ENCODE assay signal across 1 cellular context in the genomic region with DNA sequence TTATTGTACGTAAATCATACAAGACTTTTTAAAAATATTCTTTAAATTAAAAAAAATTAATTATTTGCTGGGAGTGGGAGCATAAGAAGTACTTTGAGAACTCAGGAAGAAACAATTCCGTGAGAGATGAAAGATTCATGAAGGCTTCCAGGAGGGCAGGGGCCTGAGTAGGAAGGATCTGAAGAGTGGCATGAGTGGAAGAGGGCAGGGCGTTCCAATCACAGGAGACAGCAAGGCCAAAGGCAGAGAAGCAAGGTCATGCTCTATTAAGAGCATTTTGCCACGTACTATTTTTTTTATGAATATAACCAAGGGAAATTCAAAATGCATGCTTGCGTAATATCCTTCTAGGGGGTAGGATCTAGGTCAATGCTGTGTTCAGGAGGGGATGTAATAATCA.
TF ChIP-seq lines count a peak whose summit lies in the region.

No MANE protein-coding gene starts in this region.

TF ChIP-seq in HepG2, 621 proteins besides CTCF, POLR2A, EP300 and RAD21 (continued from another document):
- TF ChIP-seq, protein P1, sequence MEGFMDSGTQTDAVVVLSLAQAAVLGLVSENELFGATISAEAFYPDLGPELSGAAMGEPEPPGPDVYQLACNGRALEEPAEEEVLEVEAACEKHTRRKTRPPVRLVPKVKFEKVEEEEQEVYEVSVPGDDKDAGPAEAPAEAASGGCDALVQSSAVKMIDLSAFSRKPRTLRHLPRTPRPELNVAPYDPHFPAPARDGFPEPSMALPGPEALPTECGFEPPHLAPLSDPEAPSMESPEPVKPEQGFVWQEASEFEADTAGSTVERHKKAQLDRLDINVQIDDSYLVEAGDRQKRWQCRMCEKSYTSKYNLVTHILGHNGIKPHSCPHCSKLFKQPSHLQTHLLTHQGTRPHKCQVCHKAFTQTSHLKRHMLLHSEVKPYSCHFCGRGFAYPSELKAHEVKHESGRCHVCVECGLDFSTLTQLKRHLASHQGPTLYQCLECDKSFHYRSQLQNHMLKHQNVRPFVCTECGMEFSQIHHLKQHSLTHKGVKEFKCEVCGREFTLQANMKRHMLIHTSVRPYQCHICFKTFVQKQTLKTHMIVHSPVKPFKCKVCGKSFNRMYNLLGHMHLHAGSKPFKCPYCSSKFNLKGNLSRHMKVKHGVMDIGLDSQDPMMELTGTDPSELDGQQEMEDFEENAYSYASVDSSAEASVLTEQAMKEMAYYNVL (CRISPR knock-in tag; IDR thresholded peaks at IDR 0.05; ENCODE audit: borderline replicate concordance) = no peak
